18 cellular contexts compared by ENCODE assay signal in the genomic region with DNA sequence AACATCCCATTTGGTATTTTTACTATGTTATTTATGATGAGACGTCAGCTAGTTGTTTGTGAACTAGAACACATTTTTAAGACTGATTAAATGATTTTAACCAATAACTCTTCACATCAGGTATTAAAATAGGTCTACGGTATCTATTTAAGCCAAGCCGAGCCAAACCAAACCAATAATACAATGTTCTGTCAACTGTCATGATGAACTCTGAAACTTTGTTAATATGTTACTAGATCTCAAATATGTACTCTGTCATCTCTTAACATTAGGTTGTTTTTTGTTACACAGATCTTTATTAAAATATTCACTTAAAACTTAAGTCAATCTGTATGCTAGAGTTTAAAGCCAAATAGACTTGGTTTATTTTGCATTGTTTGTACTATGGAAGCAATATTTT. TPM values are rescaled to one million over a fixed set of nuclear protein-coding genes. Genes with fewer than 3 reads are reported as not detected.
A peak's percentile ranks its signal among the peaks of the same experiment; 100 is the strongest.
DNase-seq lines count a peak whose midpoint lies in the region; ATAC-seq, FAIRE-seq and TF ChIP-seq lines count a peak whose summit lies in the region.
"Had no signal": no experiment of that assay in that cellular context is flagged by ENCODE, and none has a peak within 500 bp of the region (broad histone marks: within the 10 kb centered on the region; RNA-seq: fewer than 3 reads in every experiment).

No MANE protein-coding gene starts in this region.

- peak overlapping the region in 1 of 5 donors; percentile 35 for H3K9ac ChIP-seq in subcutaneous abdominal adipose tissue (ENCODE audit: low read length in 5 of 5)

- no peak overlapping the region for H2AFZ ChIP-seq in PC-9

- intact Hi-C loops in PC-9 (cut with micrococcal nuclease; ENCODE audit: unreplicated experiment) (loop anchor here (10.0 kb wide), 2 partner anchors 312 to 608 kb away; no protein-coding TSS in a partner anchor), lower lobe of right lung (cut with DNase I) (no loop called here)

- TF ChIP-seq CTCF in PC-9 (conservative IDR thresholded peaks at IDR 0.05) (no peak), lower lobe of right lung (IDR thresholded peaks at IDR 0.05) (no peak)

- no peak overlapping the region for H3K4me3 ChIP-seq in PC-9
- H3K4me3 ChIP-seq in lower lobe of right lung = peak overlapping the region; percentile 28
- no peak overlapping the region for H3K4me3 ChIP-seq in subcutaneous abdominal adipose tissue (ENCODE audit: low read depth in 1 of 5, low read length in 5 of 5)
- H3K4me3 ChIP-seq: SJCRH30 had no signal

- H3K36me3 ChIP-seq in PC-9 (ENCODE audit: low read depth) (no peaks in the 10 kb centered on the region), lower lobe of right lung (no peaks in the 10 kb centered on the region), subcutaneous abdominal adipose tissue (ENCODE audit: control insufficient read depth in 5 of 5, insufficient read depth in 5 of 5, low read length in 5 of 5) (no peaks in the 10 kb centered on the region)
- H3K36me3 ChIP-seq: BE2C, SJCRH30 had no signal

- no peaks in the 10 kb centered on the region for H3K79me2 ChIP-seq in PC-9 (ENCODE audit: low read depth)

- DNase-seq in PC-9 (no peak), lower lobe of right lung (no peak), NCI-H526 treated with DMSO at 0.1 percent for 48 hours (lab: John Stamatoyannopoulos, UW) (no peak), GOT3 (lab: John Stamatoyannopoulos, UW) (no peak), SHP77 treated with DMSO at 0.1 percent for 48 hours (lab: John Stamatoyannopoulos, UW) (no peak)
- DNase-seq: activated CD4-positive, alpha-beta T cell treated with anti-CD3 and anti-CD28 coated beads for 36 hours; activated CD8-positive, alpha-beta memory T cell treated with anti-CD3 and anti-CD28 coated beads, Interleukin-2, amount 50 U/mL, for 48 hours; activated naive CD4-positive, alpha-beta T cell treated with anti-CD3 and anti-CD28 coated beads for 36 hours; BE2C; hypothalamus; naive thymus-derived CD4-positive, alpha-beta T cell; NCI-H1436; NCI-H446 had no signal

- BruUV-seq in PC-9 (replicated peaks; lab: Mats Ljungman, UMichigan) = no TSS peak

- peak overlapping the region; percentile 55; the same call in 1 of the 2 replicates for H3K27ac ChIP-seq in PC-9
- peak overlapping the region; percentile 33 for H3K27ac ChIP-seq in lower lobe of right lung
- peak overlapping the region; percentile 63 for H3K27ac ChIP-seq in subcutaneous abdominal adipose tissue (ENCODE audit: low read depth, low read length)
- H3K27ac ChIP-seq: SJCRH30 had no signal

- H3K4me1 ChIP-seq in PC-9 (replicated peaks; ENCODE audit: insufficient read depth) = peaks cover 47% of the 10 kb centered on the region
- peaks cover 41% of the 10 kb centered on the region for H3K4me1 ChIP-seq in lower lobe of right lung
- peaks cover 7 to 43% (median 37%) of the 10 kb centered on the region in 5 donors for H3K4me1 ChIP-seq in subcutaneous abdominal adipose tissue (ENCODE audit: control insufficient read depth in 5 of 5, insufficient read depth in 5 of 5, low read length in 5 of 5)
- H3K4me1 ChIP-seq: SJCRH30 had no signal

- ATAC-seq in lower lobe of right lung (no peak), GM21526 (IDR thresholded peaks at IDR 0.05; ENCODE audit: low FRiP score, unreplicated experiment) (no peak)
- ATAC-seq: activated CD4-positive, alpha-beta T cell treated with anti-CD3 and anti-CD28 coated beads for 36 hours; naive thymus-derived CD4-positive, alpha-beta T cell had no signal

- H3K4me2 ChIP-seq in PC-9 = peak overlapping the region; percentile 18; the same call in 1 of the 2 replicates

- FAIRE-seq in colon (lab: Jason Lieb, UNC) = peak; percentile 28

- H3K9me2 ChIP-seq in PC-9 (ENCODE audit: insufficient read depth) = no peaks in the 10 kb centered on the region

- peaks cover 6% of the 10 kb centered on the region; the same call in 1 of the 2 replicates for H3K9me3 ChIP-seq in PC-9 (ENCODE audit: insufficient read depth, low read depth)
- H3K9me3 ChIP-seq in lower lobe of right lung = no peaks in the 10 kb centered on the region
- H3K9me3 ChIP-seq in subcutaneous abdominal adipose tissue (ENCODE audit: control insufficient read depth in 5 of 5, low read length in 5 of 5) = peaks cover 0 to 3% (median 0%) of the 10 kb centered on the region in 5 donors
- H3K9me3 ChIP-seq: BE2C, SJCRH30 had no signal

- peaks cover 12% of the 10 kb centered on the region for H3F3A ChIP-seq in PC-9 (ENCODE audit: insufficient read depth, low read depth)

- no peaks in the 10 kb centered on the region for H4K20me1 ChIP-seq in PC-9 (ENCODE audit: insufficient read depth)

- POLR2A ChIA-PET in PC-9 (lab: Charles Lee; ENCODE audit: unreplicated experiment) = no interaction called here

- H3K27me3 ChIP-seq in PC-9 (ENCODE audit: insufficient read depth, low read depth) (no peaks in the 10 kb centered on the region), lower lobe of right lung (ENCODE audit: low read depth) (no peaks in the 10 kb centered on the region), subcutaneous abdominal adipose tissue (ENCODE audit: control insufficient read depth in 5 of 5, insufficient read depth in 4 of 5, low read length in 5 of 5) (no peaks in the 10 kb centered on the region)
- H3K27me3 ChIP-seq: BE2C, SJCRH30 had no signal

- CTCF ChIA-PET in PC-9 (lab: Charles Lee) = no interaction called here

RNA-seq across cellular contexts. Expression of a gene that starts 1.0 kb away (rescaled TPM):
- total RNA-seq in PC-9 (2021) (not detected in 2 replicates), lower lobe of right lung (3.7 TPM)
- total RNA-seq: activated CD4-positive, alpha-beta T cell treated with anti-CD3 and anti-CD28 coated beads for 36 hours; activated naive CD4-positive, alpha-beta T cell treated with anti-CD3 and anti-CD28 coated beads for 36 hours; HT1080; naive thymus-derived CD4-positive, alpha-beta T cell; SJCRH30 had no signal

RNA-seq across cellular contexts. Expression of a gene that starts 28.3 kb away (rescaled TPM):
- total RNA-seq in PC-9 (2021) = not detected in 2 replicates
- 0.68 TPM for total RNA-seq in lower lobe of right lung
- total RNA-seq: activated CD4-positive, alpha-beta T cell treated with anti-CD3 and anti-CD28 coated beads for 36 hours; activated naive CD4-positive, alpha-beta T cell treated with anti-CD3 and anti-CD28 coated beads for 36 hours; HT1080; naive thymus-derived CD4-positive, alpha-beta T cell; SJCRH30 had no signal

RNA-seq across cellular contexts. Expression of a gene that starts 38.8 kb away (rescaled TPM):
- total RNA-seq in PC-9 (2021) = 3.3 and 4.0 TPM in 2 replicates
- total RNA-seq in lower lobe of right lung = 0.77 TPM

RNA-seq across cellular contexts. Expression of a gene that starts 39.0 kb away (rescaled TPM):
- total RNA-seq in PC-9 (2021) (65.8 and 124 TPM in 2 replicates), lower lobe of right lung (49.3 TPM)

RNA-seq across cellular contexts. Expression of a gene that starts 43.3 kb away (rescaled TPM):
- total RNA-seq in PC-9 (2021) (79.8 and 89.3 TPM in 2 replicates), lower lobe of right lung (464 TPM)
- total RNA-seq: activated CD4-positive, alpha-beta T cell treated with anti-CD3 and anti-CD28 coated beads for 36 hours; activated naive CD4-positive, alpha-beta T cell treated with anti-CD3 and anti-CD28 coated beads for 36 hours had no signal
